In genomic region chr4:168540086-168540864, GRCh38 we compare ENCODE assay signal across 1 cellular context.
TF ChIP-seq lines count a peak whose summit lies in the region.

No MANE protein-coding gene starts in this region.

TF ChIP-seq in HepG2, 621 proteins besides CTCF, POLR2A, EP300 and RAD21:
- TF ChIP-seq POGZ (CRISPR knock-in tag; IDR thresholded peaks at IDR 0.05) = no peak
- TF ChIP-seq ZSCAN21 (CRISPR knock-in tag; IDR thresholded peaks at IDR 0.05; ENCODE audit: borderline replicate concordance) = no peak
- TF ChIP-seq ZNF850 (CRISPR knock-in tag; conservative IDR thresholded peaks at IDR 0.05) = no peak
- TF ChIP-seq ZBTB46 (CRISPR knock-in tag; IDR thresholded peaks at IDR 0.05; ENCODE audit: borderline replicate concordance) = no peak
- no peak for TF ChIP-seq ZSCAN12 (CRISPR knock-in tag; IDR thresholded peaks at IDR 0.05)
- TF ChIP-seq ZBTB3 (CRISPR knock-in tag; IDR thresholded peaks at IDR 0.05; ENCODE audit: borderline replicate concordance, low read depth) = no peak
- no peak for TF ChIP-seq CBFB (CRISPR knock-in tag; IDR thresholded peaks at IDR 0.05)
- TF ChIP-seq FOXP4 (CRISPR knock-in tag; IDR thresholded peaks at IDR 0.05) = no peak
- TF ChIP-seq XBP1 (CRISPR knock-in tag; IDR thresholded peaks at IDR 0.05) = no peak
- no peak for TF ChIP-seq NKX3-1 (CRISPR knock-in tag; IDR thresholded peaks at IDR 0.05)
- TF ChIP-seq ZMYM3 (CRISPR knock-in tag; IDR thresholded peaks at IDR 0.05) = no peak
- TF ChIP-seq ZNF280D (CRISPR knock-in tag; IDR thresholded peaks at IDR 0.05) = no peak
- no peak for TF ChIP-seq ZNF709 (CRISPR knock-in tag; IDR thresholded peaks at IDR 0.05)
- TF ChIP-seq ZNF788 (CRISPR knock-in tag; IDR thresholded peaks at IDR 0.05; ENCODE audit: borderline replicate concordance) = no peak
- no peak for TF ChIP-seq MBD4 (IDR thresholded peaks at IDR 0.05; ENCODE audit: borderline replicate concordance, low read length)
- no peak for TF ChIP-seq ZBTB14 (CRISPR knock-in tag; IDR thresholded peaks at IDR 0.05)
